In genomic region chr9:113349044-113349433, GRCh38 we compare ENCODE assay signal across 10 cellular contexts. TPM values are rescaled to one million over a fixed set of nuclear protein-coding genes. Genes with fewer than 3 reads are reported as not detected.
A peak's percentile ranks its signal among the peaks of the same experiment; 100 is the strongest.
DNase-seq lines count a peak whose midpoint lies in the region; ATAC-seq and TF ChIP-seq lines count a peak whose summit lies in the region.
"Had no signal": no experiment of that assay in that cellular context is flagged by ENCODE, and none has a peak within 500 bp of the region (broad histone marks: within the 10 kb centered on the region; RNA-seq: fewer than 3 reads in every experiment).

No MANE protein-coding gene starts in this region.

- peak overlapping the region; percentile 68 for H3K27ac ChIP-seq in VCaP
- H3K27ac ChIP-seq in iPS-20b (ENCODE audit: low read length) = no peak overlapping the region
- H3K27ac ChIP-seq in subcutaneous abdominal adipose tissue (ENCODE audit: low read depth, low read length) = no peak overlapping the region
- H3K27ac ChIP-seq: brain microvascular endothelial cell had no signal

- peak overlapping the region; percentile 75 for H3K4me3 Mint-ChIP-seq in activated CD8-positive, alpha-beta memory T cell treated with anti-CD3 and anti-CD28 coated beads, Interleukin-2, amount 10 ng/mL, durations not matched to agents 7 days and 5 days

- CTCF ChIA-PET in activated CD8-positive, alpha-beta memory T cell treated with anti-CD3 and anti-CD28 coated beads, Interleukin-2, amount 10 ng/mL, durations not matched to agents 7 days and 5 days (lab: Charles Lee) = interaction anchor here (0.7 to 4.6 kb wide), 5 partner anchors 10 to 194 kb away, joined by 3 to 39 read pairs (median 6); partner anchors contain the start of genes ALAD, CDC26, HDHD3 and WDR31

- H3K9ac ChIP-seq in iPS-20b (ENCODE audit: low read depth, low read length) = no peak overlapping the region
- H3K9ac ChIP-seq in subcutaneous abdominal adipose tissue (ENCODE audit: low read length in 5 of 5) = no peak overlapping the region

- no peak for TF ChIP-seq CTCF in VCaP (conservative IDR thresholded peaks at IDR 0.05)

- H3K4me3 ChIP-seq in iPS-20b (ENCODE audit: low read length) (peak overlapping the region; percentile 59), subcutaneous abdominal adipose tissue (ENCODE audit: low read depth in 1 of 5, low read length in 5 of 5) (peak overlapping the region in 3 of 5 donors; percentile 53 to 70 (median 64))

- peaks cover 4% of the 10 kb centered on the region for H3K36me3 Mint-ChIP-seq in activated CD8-positive, alpha-beta memory T cell treated with anti-CD3 and anti-CD28 coated beads, Interleukin-2, amount 10 ng/mL, durations not matched to agents 7 days and 5 days

- H3K9me3 ChIP-seq in iPS-20b (ENCODE audit: insufficient read depth, low read depth, low read length) = no peaks in the 10 kb centered on the region
- H3K9me3 ChIP-seq in subcutaneous abdominal adipose tissue (ENCODE audit: control insufficient read depth in 5 of 5, low read length in 5 of 5) = no peaks in the 10 kb centered on the region

- peaks cover 53% of the 10 kb centered on the region for H3K4me1 Mint-ChIP-seq in activated CD8-positive, alpha-beta memory T cell treated with anti-CD3 and anti-CD28 coated beads, Interleukin-2, amount 10 ng/mL, durations not matched to agents 7 days and 5 days

- H3K4me1 ChIP-seq in iPS-20b (ENCODE audit: insufficient read depth, low read length) (peaks cover 8% of the 10 kb centered on the region; the same call in 1 of the 2 replicates), subcutaneous abdominal adipose tissue (ENCODE audit: control insufficient read depth in 5 of 5, insufficient read depth in 5 of 5, low read length in 5 of 5) (peaks cover 2 to 16% (median 12%) of the 10 kb centered on the region in 5 donors)

- H3K27me3 Mint-ChIP-seq in activated CD8-positive, alpha-beta memory T cell treated with anti-CD3 and anti-CD28 coated beads, Interleukin-2, amount 10 ng/mL, durations not matched to agents 7 days and 5 days = peaks cover 6% of the 10 kb centered on the region

- H3K27me3 ChIP-seq in iPS-20b (ENCODE audit: insufficient read depth, low read length) (peaks cover 49% of the 10 kb centered on the region), subcutaneous abdominal adipose tissue (ENCODE audit: control insufficient read depth in 5 of 5, insufficient read depth in 4 of 5, low read length in 5 of 5) (peaks cover 0 to 20% (median 16%) of the 10 kb centered on the region in 5 donors)

- peak; percentile 39 for DNase-seq in activated CD8-positive, alpha-beta memory T cell treated with anti-CD3 and anti-CD28 coated beads, Interleukin-2, amount 10 ng/mL, durations not matched to agents 7 days and 5 days
- no peak for DNase-seq in activated CD8-positive, alpha-beta memory T cell treated with anti-CD3 and anti-CD28 coated beads, Interleukin-2, amount 50 U/mL, for 48 hours
- DNase-seq in RKO (ENCODE audit: low spot score) (no peak), dermis blood vessel endothelial cell (no peak)
- DNase-seq: brain microvascular endothelial cell had no signal

- H3K27ac Mint-ChIP-seq in activated CD8-positive, alpha-beta memory T cell treated with anti-CD3 and anti-CD28 coated beads, Interleukin-2, amount 10 ng/mL, durations not matched to agents 7 days and 5 days = peak overlapping the region; percentile 53

- no peak for ATAC-seq in activated CD8-positive, alpha-beta memory T cell treated with anti-CD3 and anti-CD28 coated beads, Interleukin-2, amount 10 ng/mL, durations not matched to agents 7 days and 5 days
- no peak for ATAC-seq in GM18909 (IDR thresholded peaks at IDR 0.05; ENCODE audit: poor library complexity, unreplicated experiment)

- H3K9me3 Mint-ChIP-seq in activated CD8-positive, alpha-beta memory T cell treated with anti-CD3 and anti-CD28 coated beads, Interleukin-2, amount 10 ng/mL, durations not matched to agents 7 days and 5 days (ENCODE audit: low read depth) = no peaks in the 10 kb centered on the region

- H3K36me3 ChIP-seq in iPS-20b (ENCODE audit: insufficient read depth, low read depth, low read length) = no peaks in the 10 kb centered on the region
- H3K36me3 ChIP-seq in subcutaneous abdominal adipose tissue (ENCODE audit: control insufficient read depth in 5 of 5, insufficient read depth in 5 of 5, low read length in 5 of 5) = no peaks in the 10 kb centered on the region
- H3K36me3 ChIP-seq: brain microvascular endothelial cell had no signal

RNA-seq across cellular contexts. Expression of gene BSPRY, which starts 0.3 kb away (rescaled TPM):
- total RNA-seq in activated CD8-positive, alpha-beta memory T cell treated with anti-CD3 and anti-CD28 coated beads, Interleukin-2, amount 10 ng/mL, durations not matched to agents 7 days and 5 days = 1 to 10 TPM; 6.0 to 7.2 TPM
- total RNA-seq in dermis blood vessel endothelial cell = not detected in 2 replicates
- total RNA-seq: SK-MEL-5 had no signal

RNA-seq across cellular contexts. Expression of gene WDR31, which starts 9.0 kb away (rescaled TPM):
- total RNA-seq in activated CD8-positive, alpha-beta memory T cell treated with anti-CD3 and anti-CD28 coated beads, Interleukin-2, amount 10 ng/mL, durations not matched to agents 7 days and 5 days = 1 to 10 TPM; 1.1 TPM
- 0.17 and 0.37 TPM in 2 replicates for total RNA-seq in dermis blood vessel endothelial cell

RNA-seq across cellular contexts. Expression of gene HDHD3, which starts 27.7 kb away (rescaled TPM):
- 10 to 100 TPM; 15.8 to 16.4 TPM for total RNA-seq in activated CD8-positive, alpha-beta memory T cell treated with anti-CD3 and anti-CD28 coated beads, Interleukin-2, amount 10 ng/mL, durations not matched to agents 7 days and 5 days
- total RNA-seq in dermis blood vessel endothelial cell = 5.6 and 8.3 TPM in 2 replicates

RNA-seq across cellular contexts. Expression of gene RNF183, which starts 45.9 kb away (rescaled TPM):
- total RNA-seq in activated CD8-positive, alpha-beta memory T cell treated with anti-CD3 and anti-CD28 coated beads, Interleukin-2, amount 10 ng/mL, durations not matched to agents 7 days and 5 days = not detected
- total RNA-seq in dermis blood vessel endothelial cell = not detected in 2 replicates
- total RNA-seq: SK-MEL-5 had no signal

RNA-seq across cellular contexts. Expression of gene ALAD, which starts 52.0 kb away (rescaled TPM):
- 10 to 100 TPM; 27.5 to 29.0 TPM for total RNA-seq in activated CD8-positive, alpha-beta memory T cell treated with anti-CD3 and anti-CD28 coated beads, Interleukin-2, amount 10 ng/mL, durations not matched to agents 7 days and 5 days
- 15.0 and 22.4 TPM in 2 replicates for total RNA-seq in dermis blood vessel endothelial cell
